ENCODE assay signal across 13 cellular contexts in genomic region chr17:32161506-32162365, GRCh38. TPM values are rescaled to one million over a fixed set of nuclear protein-coding genes. Genes with fewer than 3 reads are reported as not detected.
DNase-seq lines count a peak whose midpoint lies in the region; ATAC-seq and TF ChIP-seq lines count a peak whose summit lies in the region.
"Had no signal": no experiment of that assay in that cellular context is flagged by ENCODE, and none has a peak within 500 bp of the region (broad histone marks: within the 10 kb centered on the region; RNA-seq: fewer than 3 reads in every experiment).

No MANE protein-coding gene starts in this region.

- H3K27ac Mint-ChIP-seq in stimulated activated effector memory CD8-positive, alpha-beta T cell treated with anti-CD3 and anti-CD28 coated beads, Interleukin-12 subunit alpha, Interleukin-12 subunit beta, amount 100 ng/mL, for 72 hours, result no peak overlapping the region
- H3K27ac Mint-ChIP-seq: activated naive CD8-positive, alpha-beta T cell treated with anti-CD3 and anti-CD28 coated beads, Interleukin-2, amount 10 ng/mL, durations not matched to agents 7 days and 5 days had no signal

- peak overlapping the region; percentile 60 for H3K4me2 ChIP-seq in fibroblast of lung (ENCODE audit: extremely low read depth, insufficient read depth, low read length)

- H3K4me1 Mint-ChIP-seq in stimulated activated effector memory CD8-positive, alpha-beta T cell treated with anti-CD3 and anti-CD28 coated beads, Interleukin-12 subunit alpha, Interleukin-12 subunit beta, amount 100 ng/mL, for 72 hours, result peaks cover 14% of the 10 kb centered on the region
- H3K4me1 Mint-ChIP-seq: neural crest cell had no signal

- H3K36me3 ChIP-seq in SJSA1 (peaks cover 28% of the 10 kb centered on the region), fibroblast of lung (ENCODE audit: control insufficient read depth, insufficient read depth, low read length) (peaks cover 3% of the 10 kb centered on the region)

- H3K9me3 Mint-ChIP-seq in stimulated activated effector memory CD8-positive, alpha-beta T cell treated with anti-CD3 and anti-CD28 coated beads, Interleukin-12 subunit alpha, Interleukin-12 subunit beta, amount 100 ng/mL, for 72 hours, result peaks cover 3% of the 10 kb centered on the region

- no peaks in the 10 kb centered on the region for H4K20me1 ChIP-seq in fibroblast of lung (ENCODE audit: control insufficient read depth, extremely low read depth, insufficient read depth, low read length)

- peak; percentile 36 for ATAC-seq in stimulated activated effector memory CD8-positive, alpha-beta T cell treated with anti-CD3 and anti-CD28 coated beads, Interleukin-12 subunit alpha, Interleukin-12 subunit beta, amount 100 ng/mL, for 72 hours
- ATAC-seq in sciatic nerve (no peak), HG03469 (IDR thresholded peaks at IDR 0.05; ENCODE audit: unreplicated experiment) (no peak)

- H3K79me2 ChIP-seq in fibroblast of lung (ENCODE audit: control insufficient read depth, insufficient read depth, low read length), result peaks cover 21% of the 10 kb centered on the region

- H3K27ac ChIP-seq in SJSA1, result peak overlapping the region; percentile 14; the same call in 1 of the 2 replicates
- H3K27ac ChIP-seq in fibroblast of lung (ENCODE audit: insufficient read depth, low read length), result peak overlapping the region; percentile 77
- H3K27ac ChIP-seq: SK-N-MC had no signal

- TF ChIP-seq CTCF in fibroblast of lung (conservative IDR thresholded peaks at IDR 0.05 in 1 of 2, IDR thresholded peaks at IDR 0.05 in 1 of 2; ENCODE audit: low read depth in 1 of 2, low read length in 2 of 2), result no peak

- intact Hi-C loops in sciatic nerve (cut with DNase I), result no loop called here

- H2AFZ ChIP-seq in fibroblast of lung (ENCODE audit: low read length), result no peak overlapping the region

- H3K9ac ChIP-seq in fibroblast of lung (ENCODE audit: insufficient read depth, low read length), result no peak overlapping the region

- H3K4me3 Mint-ChIP-seq in stimulated activated effector memory CD8-positive, alpha-beta T cell treated with anti-CD3 and anti-CD28 coated beads, Interleukin-12 subunit alpha, Interleukin-12 subunit beta, amount 100 ng/mL, for 72 hours, result no peak overlapping the region
- H3K4me3 Mint-ChIP-seq: activated naive CD8-positive, alpha-beta T cell treated with anti-CD3 and anti-CD28 coated beads, Interleukin-2, amount 10 ng/mL, durations not matched to agents 7 days and 5 days; neural crest cell had no signal

- H3K27me3 ChIP-seq in SJSA1 (replicated peaks), result no peaks in the 10 kb centered on the region
- H3K27me3 ChIP-seq in fibroblast of lung (ENCODE audit: control insufficient read depth, insufficient read depth, low read length), result no peaks in the 10 kb centered on the region

- H3K4me1 ChIP-seq in SJSA1 (replicated peaks) (peaks cover 16% of the 10 kb centered on the region), fibroblast of lung (ENCODE audit: control insufficient read depth, extremely low read depth, insufficient read depth, low read length) (peaks cover 14% of the 10 kb centered on the region)

- no peaks in the 10 kb centered on the region; the same call in 1 of the 2 replicates for H3K9me3 ChIP-seq in SJSA1 (replicated peaks)
- H3K9me3 ChIP-seq in fibroblast of lung (ENCODE audit: control insufficient read depth, insufficient read depth, low read depth, low read length), result no peaks in the 10 kb centered on the region

- H3K4me3 ChIP-seq in SJSA1 (no peak overlapping the region), fibroblast of lung (replicated peaks in 1 of 4; ENCODE audit: control extremely low read depth in 1 of 4, insufficient read depth in 1 of 4, low read depth in 3 of 4, low read length in 4 of 4) (peak overlapping the region in 1 of 4 experiments; percentile 26)
- H3K4me3 ChIP-seq: SK-N-MC had no signal

- DNase-seq in HCEC 1CT, result peak; percentile 95
- peak; percentile 55 to 72 for DNase-seq in SJSA1 (ENCODE audit: low read depth in 1 of 2, low spot score in 2 of 2)
- peak; percentile 91 to 95 for DNase-seq in fibroblast of lung (ENCODE audit: low read depth in 2 of 2)
- DNase-seq in stimulated activated effector memory CD8-positive, alpha-beta T cell treated with anti-CD3 and anti-CD28 coated beads, Interleukin-12 subunit alpha, Interleukin-12 subunit beta, amount 100 ng/mL, for 72 hours (ENCODE audit: low spot score in 2 of 2), result no peak
- DNase-seq in sciatic nerve (ENCODE audit: low spot score), result no peak
- no peak for DNase-seq in stimulated activated CD4-positive, alpha-beta T cell treated with anti-CD3 and anti-CD28 coated beads, Interleukin-4, amount 100 ng/mL, for 1 hour
- DNase-seq: activated naive CD8-positive, alpha-beta T cell treated with anti-CD3 and anti-CD28 coated beads, Interleukin-2, amount 10 ng/mL, durations not matched to agents 7 days and 5 days; islet precursor cell; NCI-H510A; stimulated activated CD4-positive, alpha-beta T cell treated with anti-CD3 and anti-CD28 coated beads, Interleukin-4, amount 100 ng/mL, for 24 hours had no signal

- peaks cover 9% of the 10 kb centered on the region for H3K36me3 Mint-ChIP-seq in stimulated activated effector memory CD8-positive, alpha-beta T cell treated with anti-CD3 and anti-CD28 coated beads, Interleukin-12 subunit alpha, Interleukin-12 subunit beta, amount 100 ng/mL, for 72 hours

RNA-seq across cellular contexts. Expression of gene RHOT1, which starts 19.4 kb away (rescaled TPM):
- 43.6 and 44.7 TPM in 2 replicates for total RNA-seq in SJSA1 (2014; rRNA removed; shearing (Covaris generic))
- total RNA-seq in fibroblast of lung (44.7 and 58.8 TPM in 2 replicates), sciatic nerve (50.4 TPM)
- 41.3 and 45.6 TPM in 2 replicates for polyA plus RNA-seq in fibroblast of lung
- 19.2 and 20.2 TPM in 2 replicates for polyA plus RNA-seq in fibroblast of lung (2012)
- polyA minus RNA-seq in fibroblast of lung (ENCODE audit: low replicate concordance), result 7.0 and 17.9 TPM in 2 replicates

Comparison
In these comparisons a context has a peak if more than half of its experiments do, and no peak if none do; other contexts are left out.
1. DNase-seq: peak in HCEC 1CT (single experiment), SJSA1 (2 of 2) and fibroblast of lung (2 of 2); none in stimulated activated effector memory CD8-positive, alpha-beta T cell treated with anti-CD3 and anti-CD28 coated beads, Interleukin-12 subunit alpha, Interleukin-12 subunit beta, amount 100 ng/mL, for 72 hours (0 of 2), sciatic nerve (single experiment) and stimulated activated CD4-positive, alpha-beta T cell treated with anti-CD3 and anti-CD28 coated beads, Interleukin-4, amount 100 ng/mL, for 1 hour (single experiment).